In the genomic region with DNA sequence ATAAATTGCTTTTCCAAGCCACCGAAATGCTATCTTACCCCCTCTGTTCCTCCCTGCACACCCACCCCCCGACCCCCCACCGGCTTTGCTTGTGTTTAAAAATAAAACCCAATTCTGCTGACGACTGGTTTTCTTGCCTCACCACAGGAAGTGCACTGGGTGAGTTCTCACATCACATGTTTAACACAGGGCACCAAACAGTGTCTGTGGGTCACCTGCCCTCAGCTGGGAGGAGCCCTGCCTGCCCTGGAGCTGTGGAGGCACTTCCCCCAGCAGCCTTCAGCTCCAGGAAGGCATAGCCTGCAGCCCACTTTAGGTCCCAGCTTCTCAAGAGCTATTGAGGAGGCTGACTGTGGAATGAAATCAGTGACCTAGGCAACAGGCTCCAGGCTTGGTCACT, we compare ENCODE assay signal across 7 cellular contexts. TPM values are rescaled to one million over a fixed set of nuclear protein-coding genes. Genes with fewer than 3 reads are reported as not detected.
DNase-seq lines count a peak whose midpoint lies in the region; ATAC-seq and TF ChIP-seq lines count a peak whose summit lies in the region.

No MANE protein-coding gene starts in this region.

- H3K36me3 Mint-ChIP-seq in activated CD4-positive, alpha-beta T cell treated with anti-CD3 and anti-CD28 coated beads, Interleukin-2, amount 10 ng/mL, durations not matched to agents 7 days and 5 days (ENCODE audit: low read depth), result no peaks in the 10 kb centered on the region
- no peaks in the 10 kb centered on the region for H3K36me3 Mint-ChIP-seq in natural killer cell

- H3K4me3 Mint-ChIP-seq in activated CD4-positive, alpha-beta T cell treated with anti-CD3 and anti-CD28 coated beads, Interleukin-2, amount 10 ng/mL, durations not matched to agents 7 days and 5 days, result no peak overlapping the region
- peak overlapping the region; percentile 81 for H3K4me3 Mint-ChIP-seq in natural killer cell

- no peaks in the 10 kb centered on the region for H3K27me3 ChIP-seq in HL-60 (ENCODE audit: insufficient read depth, poor library complexity, severe bottlenecking)

- POLR2A ChIA-PET in activated CD4-positive, alpha-beta T cell treated with anti-CD3 and anti-CD28 coated beads, Interleukin-2, amount 10 ng/mL, durations not matched to agents 7 days and 5 days (lab: Charles Lee), result no interaction called here

- H3K4me3 ChIP-seq in HL-60 (replicated peaks; ENCODE audit: insufficient read depth, low read length), result no peak overlapping the region

- peak; percentile 27 to 67 for DNase-seq in HL-60 (ENCODE audit: low read depth in 1 of 2, low spot score in 1 of 2)
- DNase-seq in activated CD4-positive, alpha-beta T cell treated with anti-CD3 and anti-CD28 coated beads, Interleukin-2, amount 10 ng/mL, durations not matched to agents 7 days and 5 days, result peak; percentile 54
- peak; percentile 51 for DNase-seq in natural killer cell
- no peak for DNase-seq in left lobe of liver (ENCODE audit: low spot score)
- no peak for DNase-seq in dermis blood vessel endothelial cell

- TF ChIP-seq CTCF in HL-60 (IDR thresholded peaks at IDR 0.05; ENCODE audit: insufficient read depth, low read length) (no peak), natural killer cell (IDR thresholded peaks at IDR 0.05) (no peak)

- intact Hi-C loops in natural killer cell (cut with micrococcal nuclease), result loop anchor here (5.0 kb wide), 1 partner anchor 165 kb away; the partner anchor contains the start of gene LAMP2

- peak overlapping the region; percentile 60 for H3K27ac Mint-ChIP-seq in activated CD4-positive, alpha-beta T cell treated with anti-CD3 and anti-CD28 coated beads, Interleukin-2, amount 10 ng/mL, durations not matched to agents 7 days and 5 days
- H3K27ac Mint-ChIP-seq in natural killer cell, result peak overlapping the region; percentile 82 to 93

- peaks cover 6% of the 10 kb centered on the region for H3K27me3 Mint-ChIP-seq in activated CD4-positive, alpha-beta T cell treated with anti-CD3 and anti-CD28 coated beads, Interleukin-2, amount 10 ng/mL, durations not matched to agents 7 days and 5 days
- H3K27me3 Mint-ChIP-seq in natural killer cell (ENCODE audit: low read depth in 2 of 2), result peaks cover 0 to under 1% of the 10 kb centered on the region in 2 donors

- H3K27ac ChIP-seq in HL-60 (replicated peaks), result peak overlapping the region; percentile 28; the same call in 1 of the 2 replicates

- peak; percentile 88 for ATAC-seq in GM18517 (IDR thresholded peaks at IDR 0.05; ENCODE audit: unreplicated experiment)
- peak; percentile 94 for ATAC-seq in GM21576 (IDR thresholded peaks at IDR 0.05; ENCODE audit: unreplicated experiment)
- peak; percentile 97 to 99 (median 99) for ATAC-seq in natural killer cell
- no peak for ATAC-seq in left lobe of liver

- peaks cover 27% of the 10 kb centered on the region for H3K4me1 Mint-ChIP-seq in activated CD4-positive, alpha-beta T cell treated with anti-CD3 and anti-CD28 coated beads, Interleukin-2, amount 10 ng/mL, durations not matched to agents 7 days and 5 days
- peaks cover 39 to 52% of the 10 kb centered on the region in 2 donors for H3K4me1 Mint-ChIP-seq in natural killer cell

- H3K9me3 Mint-ChIP-seq in activated CD4-positive, alpha-beta T cell treated with anti-CD3 and anti-CD28 coated beads, Interleukin-2, amount 10 ng/mL, durations not matched to agents 7 days and 5 days, result no peaks in the 10 kb centered on the region
- H3K9me3 Mint-ChIP-seq in natural killer cell, result no peaks in the 10 kb centered on the region

- CTCF ChIA-PET in activated CD4-positive, alpha-beta T cell treated with anti-CD3 and anti-CD28 coated beads, Interleukin-2, amount 10 ng/mL, durations not matched to agents 7 days and 5 days (lab: Charles Lee), result no interaction called here

RNA-seq across cellular contexts. Expression of gene TMEM255A, which starts 8.8 kb away (rescaled TPM):
- not detected for total RNA-seq in activated CD4-positive, alpha-beta T cell treated with anti-CD3 and anti-CD28 coated beads, Interleukin-2, amount 10 ng/mL, durations not matched to agents 7 days and 5 days
- total RNA-seq in natural killer cell (1 to 10 TPM in 2 of 3 donors, under 1 TPM in 1; 0.66 to 1.5 (median 1.4) TPM), left lobe of liver (0.05 TPM), dermis blood vessel endothelial cell (not detected in 2 replicates)

RNA-seq across cellular contexts. Expression of gene ZBTB33, which starts 51.8 kb away (rescaled TPM):
- total RNA-seq in activated CD4-positive, alpha-beta T cell treated with anti-CD3 and anti-CD28 coated beads, Interleukin-2, amount 10 ng/mL, durations not matched to agents 7 days and 5 days, result 10 to 100 TPM; 15.3 to 18.0 TPM
- total RNA-seq in natural killer cell, result 10 to 100 TPM; 28.6 to 33.3 (median 29.2) TPM
- 7.8 TPM for total RNA-seq in left lobe of liver
- 14.5 and 17.1 TPM in 2 replicates for total RNA-seq in dermis blood vessel endothelial cell

RNA-seq across cellular contexts. Expression of gene ATP1B4, which starts 59.5 kb away (rescaled TPM):
- not detected for total RNA-seq in activated CD4-positive, alpha-beta T cell treated with anti-CD3 and anti-CD28 coated beads, Interleukin-2, amount 10 ng/mL, durations not matched to agents 7 days and 5 days
- not detected for total RNA-seq in natural killer cell
- total RNA-seq in left lobe of liver, result not detected
- not detected in 2 replicates for total RNA-seq in dermis blood vessel endothelial cell

Comparison
In these comparisons a context has a peak if more than half of its experiments do, and no peak if none do; other contexts are left out.
1. DNase-seq: peak in HL-60 (2 of 2), activated CD4-positive, alpha-beta T cell treated with anti-CD3 and anti-CD28 coated beads, Interleukin-2, amount 10 ng/mL, durations not matched to agents 7 days and 5 days (single experiment) and natural killer cell (single experiment); none in left lobe of liver (single experiment) and dermis blood vessel endothelial cell (single experiment).